16 cellular contexts compared by ENCODE assay signal in genomic region chr18:62954341-62954740, GRCh38.
DNase-seq lines count a peak whose midpoint lies in the region; ATAC-seq lines count a peak whose summit lies in the region.
"Had no signal": no experiment of that assay in that cellular context is flagged by ENCODE, and none has a peak within 500 bp of the region (broad histone marks: within the 10 kb centered on the region; RNA-seq: fewer than 3 reads in every experiment).

No MANE protein-coding gene starts in this region.

- H3K4me1 Mint-ChIP-seq in activated CD4-positive, alpha-beta memory T cell treated with anti-CD3 and anti-CD28 coated beads for 36 hours (ENCODE audit: low read depth), result peaks cover 5% of the 10 kb centered on the region
- H3K4me1 Mint-ChIP-seq: stimulated activated memory B cell treated with anti-CD40 and anti-IgM and Interleukin-4, amounts not matched to agents 10 μg/mL and 1 μg/mL and 100 μg/mL, for 72 hours had no signal

- intact Hi-C loops in activated CD4-positive, alpha-beta memory T cell treated with anti-CD3 and anti-CD28 coated beads for 36 hours (cut with micrococcal nuclease), result no loop called here

- peaks cover 1% of the 10 kb centered on the region for H3K36me3 Mint-ChIP-seq in activated CD4-positive, alpha-beta memory T cell treated with anti-CD3 and anti-CD28 coated beads for 36 hours

- no peak overlapping the region for H3K27ac Mint-ChIP-seq in activated CD4-positive, alpha-beta memory T cell treated with anti-CD3 and anti-CD28 coated beads for 36 hours
- H3K27ac Mint-ChIP-seq: activated naive CD4-positive, alpha-beta T cell treated with anti-CD3 and anti-CD28 coated beads for 36 hours; stimulated activated memory B cell treated with anti-CD40 and anti-IgM and Interleukin-4, amounts not matched to agents 10 μg/mL and 1 μg/mL and 100 μg/mL, for 72 hours had no signal

- CTCF ChIA-PET in activated CD4-positive, alpha-beta memory T cell treated with anti-CD3 and anti-CD28 coated beads for 36 hours (lab: Charles Lee), result interaction anchor here (0.8 kb wide), 1 partner anchor 239 kb away, joined by 3 read pairs; the partner anchor contains the start of gene PHLPP1

- peaks cover 0 to 15% (median 6%) of the 10 kb centered on the region in 11 experiments; a peak in 6 of 22 replicates for H3K9me3 ChIP-seq in BLaER1 treated with 17β-estradiol and CSF1 and Interleukin-3, amounts not matched to agents 10 nM and 100 nM (replicated peaks in 1 of 11)

- peak overlapping the region in 9 of 11 experiments; percentile 30 to 90 (median 76); a peak in 16 of 22 replicates for H3K4me2 ChIP-seq in BLaER1 treated with 17β-estradiol and CSF1 and Interleukin-3, amounts not matched to agents 10 nM and 100 nM

- POLR2A ChIA-PET in activated CD4-positive, alpha-beta memory T cell treated with anti-CD3 and anti-CD28 coated beads for 36 hours (lab: Charles Lee), result no interaction called here

- H4K20me1 ChIP-seq in BLaER1 treated with 17β-estradiol and CSF1 and Interleukin-3, amounts not matched to agents 10 nM and 100 nM, result no peaks in the 10 kb centered on the region

- H3K4me3 Mint-ChIP-seq in activated CD4-positive, alpha-beta memory T cell treated with anti-CD3 and anti-CD28 coated beads for 36 hours, result no peak overlapping the region
- H3K4me3 Mint-ChIP-seq: activated naive CD4-positive, alpha-beta T cell treated with anti-CD3 and anti-CD28 coated beads for 36 hours; stimulated activated memory B cell treated with anti-CD40 and anti-IgM and Interleukin-4, amounts not matched to agents 10 μg/mL and 1 μg/mL and 100 μg/mL, for 72 hours had no signal

- H3K9ac ChIP-seq in BLaER1 treated with 17β-estradiol and CSF1 and Interleukin-3, amounts not matched to agents 10 nM and 100 nM, result no peak overlapping the region

- peak; percentile 19 for DNase-seq in Daoy (ENCODE audit: low read depth)
- DNase-seq in NCI-H510A treated with DMSO at 0.1 percent for 48 hours (lab: John Stamatoyannopoulos, UW), result peak; percentile 82
- peak; percentile 51 for DNase-seq in epithelial cell of prostate (ENCODE audit: low read depth, low spot score)
- DNase-seq in activated CD4-positive, alpha-beta memory T cell treated with anti-CD3 and anti-CD28 coated beads for 36 hours, result no peak
- DNase-seq: activated naive CD4-positive, alpha-beta T cell treated with anti-CD3 and anti-CD28 coated beads for 36 hours; left cardiac atrium; NCI-H1436 treated with DMSO at 0.1 percent for 48 hours; stimulated activated CD4-positive, alpha-beta T cell treated with anti-CD3 and anti-CD28 coated beads, Interleukin-4, amount 100 ng/mL, for 24 hours had no signal

- ATAC-seq in GM19328 (IDR thresholded peaks at IDR 0.05; ENCODE audit: unreplicated experiment) (no peak), HG02981 (IDR thresholded peaks at IDR 0.05; ENCODE audit: unreplicated experiment) (no peak), GM19463 (IDR thresholded peaks at IDR 0.05; ENCODE audit: unreplicated experiment) (no peak)
- ATAC-seq: esophagus mucosa; GM12878; stimulated activated memory B cell treated with anti-CD40 and anti-IgM and Interleukin-4, amounts not matched to agents 10 μg/mL and 1 μg/mL and 100 μg/mL, for 72 hours had no signal

- peaks cover 0 to 67% (median 23%) of the 10 kb centered on the region in 11 experiments; a peak in 18 of 22 replicates for H3K36me3 ChIP-seq in BLaER1 treated with 17β-estradiol and CSF1 and Interleukin-3, amounts not matched to agents 10 nM and 100 nM

- H3K4me3 ChIP-seq in BLaER1 treated with 17β-estradiol and CSF1 and Interleukin-3, amounts not matched to agents 10 nM and 100 nM, result no peak overlapping the region
- H3K4me3 ChIP-seq: GM12878, SK-N-MC had no signal

- no peaks in the 10 kb centered on the region for H3K9me3 Mint-ChIP-seq in activated CD4-positive, alpha-beta memory T cell treated with anti-CD3 and anti-CD28 coated beads for 36 hours
- H3K9me3 Mint-ChIP-seq: activated naive CD4-positive, alpha-beta T cell treated with anti-CD3 and anti-CD28 coated beads for 36 hours; stimulated activated memory B cell treated with anti-CD40 and anti-IgM and Interleukin-4, amounts not matched to agents 10 μg/mL and 1 μg/mL and 100 μg/mL, for 72 hours had no signal

- no peaks in the 10 kb centered on the region for H3K27me3 ChIP-seq in BLaER1 treated with 17β-estradiol and CSF1 and Interleukin-3, amounts not matched to agents 10 nM and 100 nM

- no peaks in the 10 kb centered on the region for H3K27me3 Mint-ChIP-seq in activated CD4-positive, alpha-beta memory T cell treated with anti-CD3 and anti-CD28 coated beads for 36 hours
- H3K27me3 Mint-ChIP-seq: stimulated activated memory B cell treated with anti-CD40 and anti-IgM and Interleukin-4, amounts not matched to agents 10 μg/mL and 1 μg/mL and 100 μg/mL, for 72 hours had no signal

- H3K4me1 ChIP-seq in BLaER1 treated with 17β-estradiol and CSF1 and Interleukin-3, amounts not matched to agents 10 nM and 100 nM, result peaks cover 46 to 61% (median 56%) of the 10 kb centered on the region in 10 experiments

- peak overlapping the region in 4 of 11 experiments; percentile 21 to 61 (median 56); a peak in 6 of 22 replicates for H3K27ac ChIP-seq in BLaER1 treated with 17β-estradiol and CSF1 and Interleukin-3, amounts not matched to agents 10 nM and 100 nM
- H3K27ac ChIP-seq in epithelial cell of prostate, result no peak overlapping the region
- H3K27ac ChIP-seq: SK-N-MC had no signal
